Comparison of ENCODE assay signal across 8 cellular contexts in genomic region chr10:3090914-3091313, GRCh38. TPM values are rescaled to one million over a fixed set of nuclear protein-coding genes. Genes with fewer than 3 reads are reported as not detected.
DNase-seq lines count a peak whose midpoint lies in the region; ATAC-seq and TF ChIP-seq lines count a peak whose summit lies in the region.

No MANE protein-coding gene starts in this region.

- TF ChIP-seq CTCF in gastroesophageal sphincter (IDR thresholded peaks at IDR 0.05) (peak in 1 of 4 experiments; percentile 19), sigmoid colon (IDR thresholded peaks at IDR 0.05) (no peak)

- no peaks in the 10 kb centered on the region for H3K27me3 ChIP-seq in gastroesophageal sphincter
- H3K27me3 ChIP-seq in sigmoid colon, result no peaks in the 10 kb centered on the region

- whole genome bisulfite sequencing in gastroesophageal sphincter (ENCODE audit: low coverage in 1 of 2), 2 donors, result 0 to 5% methylated on average over 3 of the region's 5 CpGs
- 13 to 44% methylated on average over 5 of the region's 5 CpGs for WGBS in sigmoid colon, 2 donors

- no peak for TF ChIP-seq POLR2A in gastroesophageal sphincter (IDR thresholded peaks at IDR 0.05)
- TF ChIP-seq POLR2A in sigmoid colon (IDR thresholded peaks at IDR 0.05), result no peak

- H3K27me3 Mint-ChIP-seq in activated T-helper 2 cell treated with anti-CD3 and anti-CD28 coated beads, Interferon-gamma antibody, Interleukin-2, Interleukin-4, amounts not matched to agents 10 μg/mL and 5 μg/mL and 100 μg/mL, durations not matched to agents 14 hours and 24 hours and 36 hours (ENCODE audit: low read depth), result no peaks in the 10 kb centered on the region

- ATAC-seq in gastroesophageal sphincter (peak; percentile 24), HG02642 (IDR thresholded peaks at IDR 0.05; ENCODE audit: poor library complexity, unreplicated experiment) (no peak)

- H3K36me3 ChIP-seq in gastroesophageal sphincter (no peaks in the 10 kb centered on the region), sigmoid colon (no peaks in the 10 kb centered on the region)

- DNase-seq in HT-29 (ENCODE audit: low spot score) (peak; percentile 90), sigmoid colon (no peak), COLO668 (lab: John Stamatoyannopoulos, UW; ENCODE audit: unreplicated experiment) (no peak), foreskin melanocyte (no peak)
- DNase-seq in activated T-helper 2 cell treated with anti-CD3 and anti-CD28 coated beads, Interferon-gamma antibody, Interleukin-2, Interleukin-4, amounts not matched to agents 10 μg/mL and 5 μg/mL and 100 μg/mL, durations not matched to agents 14 hours and 24 hours and 36 hours (ENCODE audit: low spot score), result no peak
- no peak for DNase-seq in activated CD4-positive, alpha-beta T cell treated with anti-CD3 and anti-CD28 coated beads for 1 hour

- H3K36me3 Mint-ChIP-seq in activated T-helper 2 cell treated with anti-CD3 and anti-CD28 coated beads, Interferon-gamma antibody, Interleukin-2, Interleukin-4, amounts not matched to agents 10 μg/mL and 5 μg/mL and 100 μg/mL, durations not matched to agents 14 hours and 24 hours and 36 hours (ENCODE audit: low read depth), result peaks cover 82% of the 10 kb centered on the region

- H3K4me1 ChIP-seq in gastroesophageal sphincter, result peaks cover 8 to 43% (median 22%) of the 10 kb centered on the region in 3 donors
- H3K4me1 ChIP-seq in sigmoid colon, result peaks cover 0 to 53% (median 43%) of the 10 kb centered on the region in 4 donors

- no peak for TF ChIP-seq EP300 in gastroesophageal sphincter (IDR thresholded peaks at IDR 0.05)
- TF ChIP-seq EP300 in sigmoid colon (IDR thresholded peaks at IDR 0.05), result peak in 1 of 4 donors; percentile 15

- intact Hi-C loops in activated T-helper 2 cell treated with anti-CD3 and anti-CD28 coated beads, Interferon-gamma antibody, Interleukin-2, Interleukin-4, amounts not matched to agents 10 μg/mL and 5 μg/mL and 100 μg/mL, durations not matched to agents 14 hours and 24 hours and 36 hours (cut with micrococcal nuclease), result loop anchor here (10.0 kb wide), 2 partner anchors 146 to 664 kb away; no protein-coding TSS in a partner anchor
- intact Hi-C loops in sigmoid colon (cut with DNase I), result no loop called here

- H3K4me1 Mint-ChIP-seq in activated T-helper 2 cell treated with anti-CD3 and anti-CD28 coated beads, Interferon-gamma antibody, Interleukin-2, Interleukin-4, amounts not matched to agents 10 μg/mL and 5 μg/mL and 100 μg/mL, durations not matched to agents 14 hours and 24 hours and 36 hours (ENCODE audit: low read depth), result peaks cover 63% of the 10 kb centered on the region

- H3K4me3 Mint-ChIP-seq in activated T-helper 2 cell treated with anti-CD3 and anti-CD28 coated beads, Interferon-gamma antibody, Interleukin-2, Interleukin-4, amounts not matched to agents 10 μg/mL and 5 μg/mL and 100 μg/mL, durations not matched to agents 14 hours and 24 hours and 36 hours (ENCODE audit: low read depth), result peak overlapping the region; percentile 26

- H3K27ac ChIP-seq in gastroesophageal sphincter, result peak overlapping the region; percentile 70 to 88 (median 72)
- H3K27ac ChIP-seq in sigmoid colon, result peak overlapping the region; percentile 56 to 84 (median 76)

- H3K4me3 ChIP-seq in gastroesophageal sphincter, result no peak overlapping the region
- no peak overlapping the region for H3K4me3 ChIP-seq in sigmoid colon

- no peaks in the 10 kb centered on the region for H3K9me3 Mint-ChIP-seq in activated T-helper 2 cell treated with anti-CD3 and anti-CD28 coated beads, Interferon-gamma antibody, Interleukin-2, Interleukin-4, amounts not matched to agents 10 μg/mL and 5 μg/mL and 100 μg/mL, durations not matched to agents 14 hours and 24 hours and 36 hours

- peak overlapping the region; percentile 88 for H3K27ac Mint-ChIP-seq in activated T-helper 2 cell treated with anti-CD3 and anti-CD28 coated beads, Interferon-gamma antibody, Interleukin-2, Interleukin-4, amounts not matched to agents 10 μg/mL and 5 μg/mL and 100 μg/mL, durations not matched to agents 14 hours and 24 hours and 36 hours

- H3K9me3 ChIP-seq in gastroesophageal sphincter (no peaks in the 10 kb centered on the region), sigmoid colon (no peaks in the 10 kb centered on the region)

RNA-seq across cellular contexts. Expression of gene PFKP, which starts 23.6 kb away (rescaled TPM):
- 178 and 185 TPM in 2 replicates for total RNA-seq in HT-29 (2014; rRNA removed; shearing (Covaris generic))
- total RNA-seq in activated T-helper 2 cell treated with anti-CD3 and anti-CD28 coated beads, Interferon-gamma antibody, Interleukin-2, Interleukin-4, amounts not matched to agents 10 μg/mL and 5 μg/mL and 100 μg/mL, durations not matched to agents 14 hours and 24 hours and 36 hours, result 250 and 255 TPM in 2 replicates
- total RNA-seq in gastroesophageal sphincter (100 to 1,000 TPM in 3 of 4 donors, 10 to 100 TPM in 1; 64.3 to 261 (median 107) TPM), sigmoid colon (10 to 100 TPM; 27.5 to 94.7 (median 58.4) TPM)
- 100 to 1,000 TPM in 1 of 3 donors, 10 to 100 TPM in 2; 26.4 to 105 (median 40.2) TPM for polyA plus RNA-seq in sigmoid colon
